ENCODE assay signal across 8 cellular contexts in genomic region chr19:49637865-49638350, GRCh38. TPM values are rescaled to one million over a fixed set of nuclear protein-coding genes. Genes with fewer than 3 reads are reported as not detected.
A peak's percentile ranks its signal among the peaks of the same experiment; 100 is the strongest.
DNase-seq lines count a peak whose midpoint lies in the region; TF ChIP-seq lines count a peak whose summit lies in the region.

No MANE protein-coding gene starts in this region.

- H3K4me3 ChIP-seq in cardiac fibroblast (replicated peaks in 1 of 2; ENCODE audit: low read depth in 2 of 2, low read length in 2 of 2) (peak overlapping the region; percentile 75 to 83), testis (no peak overlapping the region)

- no peak for TF ChIP-seq CTCF in cardiac fibroblast (IDR thresholded peaks at IDR 0.05; ENCODE audit: low read depth, low read length)
- TF ChIP-seq CTCF in testis (IDR thresholded peaks at IDR 0.05), result no peak

- H3K4me1 ChIP-seq in testis, result peaks cover 38% of the 10 kb centered on the region

- DNase-seq in CMK (ENCODE audit: low read depth) (peak; percentile 75), LoVo (ENCODE audit: low spot score) (peak; percentile 85), cardiac fibroblast (ENCODE audit: low read depth in 2 of 2) (peak; percentile 84 to 92), kidney tubule cell (ENCODE audit: low spot score) (peak; percentile 86), testis (peak; percentile 92), NK-92 (lab: John Stamatoyannopoulos, UW; ENCODE audit: unreplicated experiment) (no peak), DMS114 treated with DMSO at 0.1 percent for 48 hours (lab: John Stamatoyannopoulos, UW; ENCODE audit: unreplicated experiment) (no peak)
- DNase-seq in stimulated activated CD4-positive, alpha-beta T cell treated with anti-CD3 and anti-CD28 coated beads, Interleukin-4, amount 100 ng/mL, for 24 hours, result no peak

- intact Hi-C loops in testis (cut with DNase I; ENCODE audit: low total_unique reads), result no loop called here

- no peaks in the 10 kb centered on the region for H3K36me3 ChIP-seq in testis (ENCODE audit: low read depth, missing control alignments)

- H3K27ac ChIP-seq in testis, result peak overlapping the region; percentile 82 to 99

- H3K9me3 ChIP-seq in testis, result no peaks in the 10 kb centered on the region

- no peaks in the 10 kb centered on the region for H3K27me3 ChIP-seq in testis

- no peak for TF ChIP-seq POLR2A in testis (IDR thresholded peaks at IDR 0.05)

- 27 to 29% methylated on average over 12 of the region's 12 CpGs for WGBS in testis, 2 donors

RNA-seq across cellular contexts. Expression of gene RRAS, which starts 2.0 kb away (rescaled TPM):
- 10 to 100 TPM; 39.3 to 41.5 TPM for total RNA-seq in testis
- 69.2 TPM for polyA plus RNA-seq in testis (ENCODE audit: insufficient read depth, low read depth, low replicate concordance)

RNA-seq across cellular contexts. Expression of gene SCAF1, which starts 4.1 kb away (rescaled TPM):
- 10 to 100 TPM; 70.8 to 78.1 TPM for total RNA-seq in testis
- polyA plus RNA-seq in testis (ENCODE audit: insufficient read depth, low read depth, low replicate concordance), result 51.4 TPM

RNA-seq across cellular contexts. Expression of gene IRF3, which starts 27.7 kb away (rescaled TPM):
- total RNA-seq in testis, result 10 to 100 TPM; 50.1 to 51.6 TPM
- 34.9 TPM for polyA plus RNA-seq in testis (ENCODE audit: insufficient read depth, low read depth, low replicate concordance)

RNA-seq across cellular contexts. Expression of gene BCL2L12, which starts 27.8 kb away (rescaled TPM):
- 10 to 100 TPM; 11.3 to 19.3 TPM for total RNA-seq in testis
- 17.3 TPM for polyA plus RNA-seq in testis (ENCODE audit: insufficient read depth, low read depth, low replicate concordance)

RNA-seq across cellular contexts. Expression of gene PRMT1, which starts 39.2 kb away (rescaled TPM):
- 100 to 1,000 TPM; 192 to 272 TPM for total RNA-seq in testis
- 201 TPM for polyA plus RNA-seq in testis (ENCODE audit: insufficient read depth, low read depth, low replicate concordance)

Comparison
In these comparisons a context has a peak if more than half of its experiments do, and no peak if none do; other contexts are left out.
1. DNase-seq: peak in CMK (single experiment), LoVo (single experiment), cardiac fibroblast (2 of 2), kidney tubule cell (single experiment) and testis (single experiment); none in stimulated activated CD4-positive, alpha-beta T cell treated with anti-CD3 and anti-CD28 coated beads, Interleukin-4, amount 100 ng/mL, for 24 hours (single experiment), NK-92 (single experiment) and DMS114 treated with DMSO at 0.1 percent for 48 hours (single experiment).
2. H3K4me3 ChIP-seq: peak in cardiac fibroblast (2 of 2); none in testis (0 of 2).